ENCODE assay signal across 37 cellular contexts in genomic region chr6:9566096-9566495, GRCh38.
"Had no signal": no experiment of that assay in that cellular context is flagged by ENCODE, and none has a peak within 500 bp of the region (broad histone marks: within the 10 kb centered on the region; RNA-seq: fewer than 3 reads in every experiment).

No MANE protein-coding gene starts in this region.

- H3K36me3 Mint-ChIP-seq: activated CD8-positive, alpha-beta memory T cell treated with anti-CD3 and anti-CD28 coated beads, Interleukin-2, amount 10 ng/mL, durations not matched to agents 7 days and 5 days; activated naive CD4-positive, alpha-beta T cell treated with anti-CD3 and anti-CD28 coated beads, Interleukin-2, amount 10 ng/mL, durations not matched to agents 7 days and 5 days; activated naive CD4-positive, alpha-beta T cell treated with anti-CD3 and anti-CD28 coated beads, Interleukin-2, amount 50 U/mL, for 24 hours; activated naive CD8-positive, alpha-beta T cell; activated naive CD8-positive, alpha-beta T cell treated with anti-CD3 and anti-CD28 coated beads, Interleukin-2, amount 10 ng/mL, durations not matched to agents 7 days and 5 days; brain; WTC11 had no signal

- H3K4me3 ChIP-seq: ascending aorta, cardiac muscle cell had no signal

- H3K4me1 Mint-ChIP-seq: activated CD4-positive, alpha-beta memory T cell treated with anti-CD3 and anti-CD28 coated beads, Interleukin-2, amount 10 ng/mL, durations not matched to agents 7 days and 5 days; activated CD4-positive, alpha-beta T cell treated with anti-CD3 and anti-CD28 coated beads for 36 hours; activated CD4-positive, alpha-beta T cell treated with anti-CD3 and anti-CD28 coated beads, Interleukin-2, amount 10 ng/mL, durations not matched to agents 7 days and 5 days; activated CD8-positive, alpha-beta memory T cell treated with anti-CD3 and anti-CD28 coated beads, Interleukin-2, amount 10 ng/mL, durations not matched to agents 7 days and 5 days; activated naive CD4-positive, alpha-beta T cell treated with anti-CD3 and anti-CD28 coated beads, Interleukin-2, amount 10 ng/mL, durations not matched to agents 7 days and 5 days; activated naive CD4-positive, alpha-beta T cell treated with anti-CD3 and anti-CD28 coated beads, Interleukin-2, amount 50 U/mL, for 24 hours; activated naive CD8-positive, alpha-beta T cell treated with anti-CD3 and anti-CD28 coated beads, Interleukin-2, amount 10 ng/mL, durations not matched to agents 7 days and 5 days; activated naive CD8-positive, alpha-beta T cell treated with anti-CD3 and anti-CD28 coated beads, Interleukin-2, amount 50 U/mL, for 24 hours; central memory CD8-positive, alpha-beta T cell; WTC11 had no signal

- H3K27me3 Mint-ChIP-seq: activated CD4-positive, alpha-beta memory T cell treated with anti-CD3 and anti-CD28 coated beads, Interleukin-2, amount 10 ng/mL, durations not matched to agents 7 days and 5 days; activated CD4-positive, alpha-beta T cell treated with anti-CD3 and anti-CD28 coated beads for 36 hours; activated CD4-positive, alpha-beta T cell treated with anti-CD3 and anti-CD28 coated beads, Interleukin-2, amount 10 ng/mL, durations not matched to agents 7 days and 5 days; activated CD8-positive, alpha-beta memory T cell treated with anti-CD3 and anti-CD28 coated beads, Interleukin-2, amount 10 ng/mL, durations not matched to agents 7 days and 5 days; activated naive CD4-positive, alpha-beta T cell treated with anti-CD3 and anti-CD28 coated beads, Interleukin-2, amount 10 ng/mL, durations not matched to agents 7 days and 5 days; activated naive CD4-positive, alpha-beta T cell treated with anti-CD3 and anti-CD28 coated beads, Interleukin-2, amount 50 U/mL, for 24 hours; activated naive CD8-positive, alpha-beta T cell; activated naive CD8-positive, alpha-beta T cell treated with anti-CD3 and anti-CD28 coated beads, Interleukin-2, amount 10 ng/mL, durations not matched to agents 7 days and 5 days; activated naive CD8-positive, alpha-beta T cell treated with anti-CD3 and anti-CD28 coated beads, Interleukin-2, amount 50 U/mL, for 24 hours; activated T-cell treated with anti-CD3 and anti-CD28 coated beads, Interleukin-2, amount 50 U/mL, for 24 hours; central memory CD8-positive, alpha-beta T cell had no signal

- H3K4me1 ChIP-seq: ascending aorta had no signal

- H3K36me3 ChIP-seq: ascending aorta, cardiac muscle cell had no signal

- H3K27ac Mint-ChIP-seq: activated CD4-positive, alpha-beta memory T cell treated with anti-CD3 and anti-CD28 coated beads, Interleukin-2, amount 10 ng/mL, durations not matched to agents 7 days and 5 days; activated CD4-positive, alpha-beta T cell treated with anti-CD3 and anti-CD28 coated beads for 36 hours; activated CD4-positive, alpha-beta T cell treated with anti-CD3 and anti-CD28 coated beads, Interleukin-2, amount 10 ng/mL, durations not matched to agents 7 days and 5 days; activated CD8-positive, alpha-beta memory T cell treated with anti-CD3 and anti-CD28 coated beads, Interleukin-2, amount 10 ng/mL, durations not matched to agents 7 days and 5 days; activated CD8-positive, alpha-beta T cell treated with anti-CD3 and anti-CD28 coated beads, Interleukin-2, amount 10 ng/mL, durations not matched to agents 7 days and 5 days; activated naive CD4-positive, alpha-beta T cell treated with anti-CD3 and anti-CD28 coated beads, Interleukin-2, amount 10 ng/mL, durations not matched to agents 7 days and 5 days; activated naive CD4-positive, alpha-beta T cell treated with anti-CD3 and anti-CD28 coated beads, Interleukin-2, amount 50 U/mL, for 24 hours; activated naive CD8-positive, alpha-beta T cell; activated naive CD8-positive, alpha-beta T cell treated with anti-CD3 and anti-CD28 coated beads, Interleukin-2, amount 10 ng/mL, durations not matched to agents 7 days and 5 days; activated naive CD8-positive, alpha-beta T cell treated with anti-CD3 and anti-CD28 coated beads, Interleukin-2, amount 50 U/mL, for 24 hours; activated T-cell treated with anti-CD3 and anti-CD28 coated beads, Interleukin-2, amount 50 U/mL, for 24 hours; activated T-helper 2 cell treated with anti-CD3 and anti-CD28 coated beads, Interferon-gamma antibody, Interleukin-2, Interleukin-4, amounts not matched to agents 10 μg/mL and 5 μg/mL and 100 μg/mL, durations not matched to agents 14 hours and 24 hours and 36 hours; brain; T-helper 1 cell treated with Interleukin-12 subunit alpha and Interleukin-12 subunit beta and Interleukin-4 antibody, amounts not matched to agents 30 μg/mL and 1 μg/mL, for 36 hours; T-helper 2 cell treated with Interferon-gamma antibody and Interleukin-4, amounts not matched to agents 5 μg/mL and 100 μg/mL, for 36 hours; WTC11 had no signal

- H3K9me3 Mint-ChIP-seq: activated CD4-positive, alpha-beta T cell treated with anti-CD3 and anti-CD28 coated beads, Interleukin-2, amount 10 ng/mL, durations not matched to agents 7 days and 5 days; activated naive CD4-positive, alpha-beta T cell treated with anti-CD3 and anti-CD28 coated beads, Interleukin-2, amount 50 U/mL, for 24 hours; activated naive CD8-positive, alpha-beta T cell treated with anti-CD3 and anti-CD28 coated beads, Interleukin-2, amount 10 ng/mL, durations not matched to agents 7 days and 5 days; central memory CD8-positive, alpha-beta T cell; WTC11 had no signal

- H3K9me3 ChIP-seq: ascending aorta had no signal

- DNase-seq: activated CD4-positive, alpha-beta memory T cell treated with anti-CD3 and anti-CD28 coated beads, Interleukin-2, amount 10 ng/mL, durations not matched to agents 7 days and 5 days; activated CD4-positive, alpha-beta T cell treated with anti-CD3 and anti-CD28 coated beads for 1 hour; activated CD4-positive, alpha-beta T cell treated with anti-CD3 and anti-CD28 coated beads for 36 hours; activated CD4-positive, alpha-beta T cell treated with anti-CD3 and anti-CD28 coated beads for 48 hours; activated CD4-positive, alpha-beta T cell treated with anti-CD3 and anti-CD28 coated beads, Interleukin-2, amount 10 ng/mL, durations not matched to agents 7 days and 5 days; activated CD4-positive, alpha-beta T cell treated with anti-CD3 and anti-CD28 coated beads, Interleukin-2, amount 50 U/mL, for 48 hours; activated CD4-positive, CD25-positive, alpha-beta regulatory T cell; activated CD8-positive, alpha-beta memory T cell treated with anti-CD3 and anti-CD28 coated beads for 24 hours; activated CD8-positive, alpha-beta memory T cell treated with anti-CD3 and anti-CD28 coated beads, Interleukin-2, amount 10 ng/mL, durations not matched to agents 7 days and 5 days; activated CD8-positive, alpha-beta memory T cell treated with anti-CD3 and anti-CD28 coated beads, Interleukin-2, amount 50 U/mL, for 48 hours; activated CD8-positive, alpha-beta T cell treated with anti-CD3 and anti-CD28 coated beads, Interleukin-2, amount 10 ng/mL, durations not matched to agents 7 days and 5 days; activated effector memory CD4-positive, alpha-beta T cell treated with Interleukin-2 at 50 U/mL for 16 hours; activated gamma-delta T cell; activated naive CD4-positive, alpha-beta T cell treated with anti-CD3 and anti-CD28 coated beads, Interleukin-2, amount 10 ng/mL, durations not matched to agents 7 days and 5 days; activated naive CD4-positive, alpha-beta T cell treated with Interleukin-2 at 50 U/mL for 16 hours; activated naive CD8-positive, alpha-beta T cell treated with anti-CD3 and anti-CD28 coated beads, Interleukin-2, amount 10 ng/mL, durations not matched to agents 7 days and 5 days; activated naive CD8-positive, alpha-beta T cell treated with anti-CD3 and anti-CD28 coated beads, Interleukin-2, amount 50 U/mL, for 24 hours; activated T-cell treated with anti-CD3 and anti-CD28 coated beads, Interleukin-2, amount 50 U/mL, for 24 hours; activated T-cell treated with anti-CD3 and anti-CD28 coated beads, Interleukin-2, amount 50 U/mL, for 48 hours; amygdala; anterior cingulate cortex; caudate nucleus; cerebellar nuclear complex; T-helper 1 cell; T-helper 2 cell; T-helper 9 cell had no signal

- H3K4me3 Mint-ChIP-seq: activated CD4-positive, alpha-beta memory T cell treated with anti-CD3 and anti-CD28 coated beads, Interleukin-2, amount 10 ng/mL, durations not matched to agents 7 days and 5 days; activated CD4-positive, alpha-beta T cell treated with anti-CD3 and anti-CD28 coated beads for 36 hours; activated CD4-positive, alpha-beta T cell treated with anti-CD3 and anti-CD28 coated beads, Interleukin-2, amount 10 ng/mL, durations not matched to agents 7 days and 5 days; activated CD8-positive, alpha-beta memory T cell treated with anti-CD3 and anti-CD28 coated beads, Interleukin-2, amount 10 ng/mL, durations not matched to agents 7 days and 5 days; activated CD8-positive, alpha-beta T cell treated with anti-CD3 and anti-CD28 coated beads, Interleukin-2, amount 10 ng/mL, durations not matched to agents 7 days and 5 days; activated naive CD4-positive, alpha-beta T cell treated with anti-CD3 and anti-CD28 coated beads, Interleukin-2, amount 10 ng/mL, durations not matched to agents 7 days and 5 days; activated naive CD4-positive, alpha-beta T cell treated with anti-CD3 and anti-CD28 coated beads, Interleukin-2, amount 50 U/mL, for 24 hours; activated naive CD8-positive, alpha-beta T cell; activated naive CD8-positive, alpha-beta T cell treated with anti-CD3 and anti-CD28 coated beads, Interleukin-2, amount 10 ng/mL, durations not matched to agents 7 days and 5 days; activated naive CD8-positive, alpha-beta T cell treated with anti-CD3 and anti-CD28 coated beads, Interleukin-2, amount 50 U/mL, for 24 hours; activated T-cell treated with anti-CD3 and anti-CD28 coated beads, Interleukin-2, amount 50 U/mL, for 24 hours; brain; central memory CD8-positive, alpha-beta T cell; T-helper 1 cell treated with Interleukin-12 subunit alpha and Interleukin-12 subunit beta and Interleukin-4 antibody, amounts not matched to agents 30 μg/mL and 1 μg/mL, for 36 hours; T-helper 2 cell treated with Interferon-gamma antibody and Interleukin-4, amounts not matched to agents 5 μg/mL and 100 μg/mL, for 36 hours; WTC11 had no signal

- H3K27ac ChIP-seq: ascending aorta, cardiac muscle cell, VCaP had no signal

- H3K27me3 ChIP-seq: ascending aorta, cardiac muscle cell had no signal
